3 cellular contexts compared by ENCODE assay signal in the genomic region with DNA sequence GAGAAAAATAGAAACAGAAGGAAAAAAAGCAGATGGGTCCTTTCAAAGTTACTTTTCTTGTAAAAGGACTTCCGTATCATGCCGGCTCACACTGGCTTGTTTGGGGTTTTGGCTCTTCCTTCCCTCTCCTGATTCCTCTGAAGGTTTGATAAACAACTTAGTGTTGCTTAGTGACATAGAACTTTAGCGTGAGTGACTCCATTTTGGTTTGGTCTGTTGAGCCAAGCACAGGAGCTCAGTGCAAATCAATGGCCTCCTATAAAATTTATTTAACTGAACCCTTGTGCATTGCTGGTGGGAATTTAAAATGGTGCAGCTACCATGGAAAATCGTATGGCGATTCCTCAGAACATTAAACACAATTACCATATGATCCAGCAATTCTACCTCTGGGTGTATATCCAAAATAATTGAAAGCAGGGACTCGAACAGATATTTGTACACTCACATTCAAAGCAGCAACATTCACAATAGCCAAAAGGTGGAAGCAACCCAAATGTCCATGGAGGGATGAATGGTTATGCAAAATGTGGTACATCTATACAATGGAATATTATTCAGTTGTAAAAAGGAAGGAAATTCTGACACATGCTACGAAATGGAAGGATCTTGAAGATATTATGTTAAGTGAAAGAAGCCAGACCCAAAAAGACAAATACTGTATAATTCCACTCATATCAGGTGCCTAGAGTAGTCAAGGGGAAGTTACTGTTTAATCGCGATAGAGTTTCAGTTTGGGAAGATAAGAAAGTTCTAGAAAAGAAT.
TF ChIP-seq lines count a peak whose summit lies in the region.

No MANE protein-coding gene starts in this region.

TF ChIP-seq in SK-N-SH treated with all-trans-retinoic acid at 6 μM for 48 hours, 23 proteins besides CTCF, POLR2A, EP300 and RAD21:
- no peak for TF ChIP-seq RARB (CRISPR knock-in tag; IDR thresholded peaks at IDR 0.05)
- no peak for TF ChIP-seq ARNTL (CRISPR knock-in tag; IDR thresholded peaks at IDR 0.05; ENCODE audit: borderline replicate concordance, low read depth)
- TF ChIP-seq ZNF8 (CRISPR knock-in tag; IDR thresholded peaks at IDR 0.05), result peak; percentile 97

TF ChIP-seq in SK-N-SH, 30 proteins besides CTCF, POLR2A, EP300 and RAD21:
- TF ChIP-seq MXI1 (IDR thresholded peaks at IDR 0.05; ENCODE audit: low read depth, low read length), result no peak
- TF ChIP-seq MEF2A (IDR thresholded peaks at IDR 0.05; ENCODE audit: borderline replicate concordance, low read depth), result no peak
- no peak for TF ChIP-seq RFX5 (IDR thresholded peaks at IDR 0.05; ENCODE audit: low read length)
- TF ChIP-seq PBX3 (IDR thresholded peaks at IDR 0.05), result no peak
TF ChIP-seq in SK-N-SH: peak in this region for 0.

TF ChIP-seq in HCT116, 20 proteins besides CTCF, POLR2A, EP300 and RAD21:
- TF ChIP-seq POLR2AphosphoS5 (IDR thresholded peaks at IDR 0.05; ENCODE audit: low read depth, low read length), result no peak
- TF ChIP-seq CBX3 (IDR thresholded peaks at IDR 0.05; ENCODE audit: low read depth), result peak; percentile 21; the same call in 1 of the 2 replicates
